In the genomic region with DNA sequence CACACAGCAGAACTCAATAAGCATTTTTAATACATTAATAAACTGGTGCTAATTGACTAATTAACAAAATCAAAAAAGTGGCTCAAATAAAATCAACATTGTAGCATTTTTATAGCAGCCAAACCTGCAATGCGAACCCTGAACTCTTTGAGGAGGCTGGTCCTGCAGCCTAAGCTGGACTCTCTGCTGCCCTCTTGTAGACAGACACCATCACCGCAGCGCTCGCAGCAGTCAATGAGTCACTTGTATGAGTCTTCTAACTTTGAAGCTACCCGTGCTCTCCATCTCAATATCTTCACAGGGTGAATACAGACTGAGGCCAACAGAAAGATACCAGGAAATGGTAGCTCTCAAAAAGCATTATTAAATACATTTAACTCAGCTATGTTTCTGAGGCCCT, we compare ENCODE assay signal across 1 cellular context.
TF ChIP-seq lines count a peak whose summit lies in the region.

No MANE protein-coding gene starts in this region.

TF ChIP-seq in H1, 55 proteins besides CTCF, POLR2A, EP300 and RAD21 (continued from another document):
- TF ChIP-seq TCF12 (IDR thresholded peaks at IDR 0.05; ENCODE audit: low read depth, low read length) (no peak), JUND (IDR thresholded peaks at IDR 0.05; ENCODE audit: low read length) (peak; percentile 83), SIRT6 (IDR thresholded peaks at IDR 0.05; ENCODE audit: low read length) (no peak), CHD1 (IDR thresholded peaks at IDR 0.05; ENCODE audit: low read depth, low read length) (no peak), MAFK (IDR thresholded peaks at IDR 0.05; ENCODE audit: low read depth, low read length) (no peak), HDAC2 (IDR thresholded peaks at IDR 0.05; ENCODE audit: borderline replicate concordance in 1 of 2, low read depth in 2 of 2, low read length in 2 of 2) (no peak), RXRA (IDR thresholded peaks at IDR 0.05; ENCODE audit: insufficient read depth, low read depth, low read length) (no peak), ATF2 (IDR thresholded peaks at IDR 0.05; ENCODE audit: low read length) (no peak), USF2 (IDR thresholded peaks at IDR 0.05; ENCODE audit: low read length) (no peak), SAP30 (IDR thresholded peaks at IDR 0.05; ENCODE audit: insufficient read depth, insufficient replicate concordance, low read length) (no peak), SP4 (IDR thresholded peaks at IDR 0.05; ENCODE audit: low read length) (no peak), CREB1 (IDR thresholded peaks at IDR 0.05) (0 out of 2 replicates have a peak, but pooled peaks have one; percentile 30), POU5F1 (IDR thresholded peaks at IDR 0.05; ENCODE audit: low read depth, low read length) (no peak), ASH2L (IDR thresholded peaks at IDR 0.05; ENCODE audit: low read length) (no peak), NRF1 (IDR thresholded peaks at IDR 0.05; ENCODE audit: low read depth, low read length) (no peak)
- TF ChIP-seq, protein P1, sequence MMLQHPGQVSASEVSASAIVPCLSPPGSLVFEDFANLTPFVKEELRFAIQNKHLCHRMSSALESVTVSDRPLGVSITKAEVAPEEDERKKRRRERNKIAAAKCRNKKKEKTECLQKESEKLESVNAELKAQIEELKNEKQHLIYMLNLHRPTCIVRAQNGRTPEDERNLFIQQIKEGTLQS (IDR thresholded peaks at IDR 0.05; ENCODE audit: insufficient read depth, low read depth, low read length): no peak
